ENCODE assay signal across 8 cellular contexts in the genomic region with DNA sequence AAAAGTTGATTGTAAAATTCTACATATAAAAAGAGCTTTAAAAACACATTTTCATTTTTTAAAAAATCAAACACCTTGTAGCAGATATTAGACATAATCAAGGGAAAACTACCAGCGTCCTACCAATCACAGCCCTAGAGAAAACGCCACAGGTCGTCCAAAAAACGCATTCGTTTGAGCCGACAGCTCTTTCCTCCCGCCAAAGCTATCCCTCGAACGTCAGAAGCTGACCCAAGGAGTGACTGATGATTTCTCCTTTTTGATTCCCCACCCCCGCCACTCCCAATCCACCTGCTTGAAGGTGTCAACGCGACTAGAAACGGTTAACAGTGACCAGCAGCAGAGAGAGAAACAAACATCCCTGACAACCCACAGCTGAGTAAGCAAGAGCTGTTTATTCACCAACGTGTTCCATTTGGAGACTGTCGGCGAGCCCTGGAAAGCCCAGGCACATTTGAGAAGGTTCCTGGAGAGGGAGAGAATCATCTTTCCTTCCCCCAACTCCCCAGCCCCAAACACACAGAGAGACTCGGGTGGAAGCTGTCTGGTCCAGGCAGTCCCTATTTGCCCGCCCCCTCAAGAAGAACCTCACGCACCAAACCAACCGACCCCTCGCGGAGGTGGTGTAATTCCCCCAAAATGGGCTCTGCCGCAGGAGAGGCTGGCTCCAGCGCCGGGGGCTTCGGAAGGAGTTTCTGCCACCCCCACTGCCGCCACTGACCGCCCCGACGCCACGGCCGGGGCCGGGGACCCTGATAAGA. TPM values are rescaled to one million over a fixed set of nuclear protein-coding genes. Genes with fewer than 3 reads are reported as not detected.
DNase-seq lines count a peak whose midpoint lies in the region; ATAC-seq and TF ChIP-seq lines count a peak whose summit lies in the region.

No MANE protein-coding gene starts in this region.

- H3K36me3 Mint-ChIP-seq in activated CD4-positive, alpha-beta T cell treated with anti-CD3 and anti-CD28 coated beads for 36 hours (ENCODE audit: low read depth): peaks cover 14% of the 10 kb centered on the region

- no peak for TF ChIP-seq EP300 in suprapubic skin (IDR thresholded peaks at IDR 0.05)

- under 1% methylated on average over 26 of the region's 33 CpGs for WGBS in suprapubic skin

- peak overlapping the region; percentile 93 for H3K27ac ChIP-seq in suprapubic skin

- TF ChIP-seq POLR2A in erythroblast (IDR thresholded peaks at IDR 0.05; ENCODE audit: low read length): no peak
- no peak for TF ChIP-seq POLR2A in suprapubic skin (IDR thresholded peaks at IDR 0.05)

- H3K27me3 ChIP-seq in suprapubic skin: no peaks in the 10 kb centered on the region

- peak; percentile 53 for DNase-seq in activated CD4-positive, alpha-beta T cell treated with anti-CD3 and anti-CD28 coated beads for 36 hours
- DNase-seq in activated CD4-positive, alpha-beta T cell treated with anti-CD3 and anti-CD28 coated beads for 1 hour: no peak
- peak; percentile 32 to 45 for DNase-seq in NCI-H1930 (lab: John Stamatoyannopoulos, UW)
- peak; percentile 3 to 16 for DNase-seq in activated CD4-positive, alpha-beta T cell treated with anti-CD3 and anti-CD28 coated beads, Interleukin-2, amount 50 U/mL, for 4 hours
- DNase-seq in erythroblast (lab: John Stamatoyannopoulos, UW): peak; percentile 70 to 79
- peak in 1 of 3 donors; percentile 65 for DNase-seq in mucosa of descending colon
- no peak for DNase-seq in suprapubic skin (ENCODE audit: low spot score in 2 of 2)

- CTCF ChIA-PET in activated CD4-positive, alpha-beta T cell treated with anti-CD3 and anti-CD28 coated beads for 36 hours (lab: Charles Lee): interaction anchor here (0.6 to 2.6 kb wide), 13 partner anchors 10 to 382 kb away, joined by 3 to 18 read pairs (median 3); no protein-coding TSS in a partner anchor

- no peaks in the 10 kb centered on the region for H3K9me3 ChIP-seq in mucosa of descending colon
- H3K9me3 ChIP-seq in suprapubic skin: no peaks in the 10 kb centered on the region

- H3K4me1 ChIP-seq in mucosa of descending colon (ENCODE audit: low read depth): no peaks in the 10 kb centered on the region
- peaks cover 17% of the 10 kb centered on the region for H3K4me1 ChIP-seq in suprapubic skin

- POLR2A ChIA-PET in activated CD4-positive, alpha-beta T cell treated with anti-CD3 and anti-CD28 coated beads for 36 hours (lab: Charles Lee): interaction anchor here (0.7 to 1.6 kb wide), 3 partner anchors 8 to 367 kb away, joined by 4 read pairs; partner anchors contain the start of genes BTAF1 and IDE

- H3K27ac Mint-ChIP-seq in activated CD4-positive, alpha-beta T cell treated with anti-CD3 and anti-CD28 coated beads for 36 hours: peak overlapping the region; percentile 80

- H3K9me3 Mint-ChIP-seq in activated CD4-positive, alpha-beta T cell treated with anti-CD3 and anti-CD28 coated beads for 36 hours (ENCODE audit: low read depth): no peaks in the 10 kb centered on the region

- H3K4me3 ChIP-seq in mucosa of descending colon (peak overlapping the region; percentile 90), suprapubic skin (peak overlapping the region; percentile 95)

- peaks cover 25% of the 10 kb centered on the region for H3K4me1 Mint-ChIP-seq in activated CD4-positive, alpha-beta T cell treated with anti-CD3 and anti-CD28 coated beads for 36 hours

- peak overlapping the region; percentile 75 for H3K4me3 Mint-ChIP-seq in activated CD4-positive, alpha-beta T cell treated with anti-CD3 and anti-CD28 coated beads for 36 hours

- TF ChIP-seq CTCF in mucosa of descending colon (IDR thresholded peaks at IDR 0.05) (no peak), suprapubic skin (IDR thresholded peaks at IDR 0.05) (no peak)

- H3K27me3 Mint-ChIP-seq in activated CD4-positive, alpha-beta T cell treated with anti-CD3 and anti-CD28 coated beads for 36 hours: no peaks in the 10 kb centered on the region

- intact Hi-C loops in activated CD4-positive, alpha-beta T cell treated with anti-CD3 and anti-CD28 coated beads for 36 hours (cut with DNase I, micrococcal nuclease): loop anchor here (1.0 to 5.0 kb wide), 4 partner anchors 49 to 301 kb away; no protein-coding TSS in a partner anchor
- intact Hi-C loops in mucosa of descending colon (cut with DNase I, micrococcal nuclease): loop anchor here in 1 of 2 donors (5.0 kb wide), 1 partner anchor 48 kb away; no protein-coding TSS in a partner anchor

- peak; percentile 10 for ATAC-seq in activated CD4-positive, alpha-beta T cell treated with anti-CD3 and anti-CD28 coated beads for 36 hours
- ATAC-seq in HG02840 (IDR thresholded peaks at IDR 0.05; ENCODE audit: low FRiP score, unreplicated experiment) (peak; percentile 17), mucosa of descending colon (peak; percentile 49)

- H3K36me3 ChIP-seq in mucosa of descending colon (ENCODE audit: low read depth) (peaks cover 4% of the 10 kb centered on the region), suprapubic skin (peaks cover 4% of the 10 kb centered on the region)

RNA-seq across cellular contexts. Expression of gene CPEB3, which starts 0.6 kb away (rescaled TPM):
- total RNA-seq in activated CD4-positive, alpha-beta T cell treated with anti-CD3 and anti-CD28 coated beads for 36 hours: 1 to 10 TPM; 1.4 to 1.8 TPM
- total RNA-seq in mucosa of descending colon (10 to 100 TPM in 1 of 3 donors, 1 to 10 TPM in 2; 7.4 to 11.0 (median 8.2) TPM), suprapubic skin (10 to 100 TPM in 2 of 4 donors, 1 to 10 TPM in 2; 7.8 to 19.2 (median 10.4) TPM)

RNA-seq across cellular contexts. Expression of gene MARCHF5, which starts 0.7 kb away (rescaled TPM):
- 10 to 100 TPM; 11.7 to 25.9 TPM for total RNA-seq in activated CD4-positive, alpha-beta T cell treated with anti-CD3 and anti-CD28 coated beads for 36 hours
- 10 to 100 TPM; 30.5 to 37.2 (median 33.3) TPM for total RNA-seq in mucosa of descending colon
- 10 to 100 TPM; 12.6 to 15.0 (median 13.3) TPM for total RNA-seq in suprapubic skin

Comparison
In these comparisons a context has a peak if more than half of its experiments do, and no peak if none do; other contexts are left out.
1. DNase-seq: peak in activated CD4-positive, alpha-beta T cell treated with anti-CD3 and anti-CD28 coated beads for 36 hours (single experiment), NCI-H1930 (2 of 2), activated CD4-positive, alpha-beta T cell treated with anti-CD3 and anti-CD28 coated beads, Interleukin-2, amount 50 U/mL, for 4 hours (2 of 2) and erythroblast (2 of 2); none in activated CD4-positive, alpha-beta T cell treated with anti-CD3 and anti-CD28 coated beads for 1 hour (single experiment) and suprapubic skin (0 of 2).
2. Peak in every context shown above with its lines, with median percentiles within 50 percentile points of each other: ATAC-seq.